1 cellular context compared by ENCODE assay signal in the genomic region with DNA sequence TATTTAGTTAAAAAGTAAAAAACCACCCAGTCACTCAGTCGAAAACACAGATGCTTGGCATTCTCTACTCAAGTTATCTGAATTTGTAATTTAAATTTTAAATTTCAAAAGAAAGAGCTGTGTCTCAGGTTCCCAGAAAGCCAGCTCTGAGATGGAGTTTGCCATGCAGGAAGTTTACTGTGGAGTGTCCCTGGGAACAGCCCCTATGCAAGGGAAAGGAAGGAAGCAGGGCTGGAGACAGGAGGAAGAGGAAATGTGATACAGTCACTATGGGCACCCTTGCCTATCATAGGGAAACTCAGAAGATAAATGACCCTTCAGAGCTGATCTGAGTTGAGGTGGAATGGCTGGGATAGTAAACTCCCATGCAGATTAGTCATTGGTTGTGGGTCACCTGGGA.
TF ChIP-seq lines count a peak whose summit lies in the region.

No MANE protein-coding gene starts in this region.

TF ChIP-seq in GM23338, 12 proteins besides CTCF, POLR2A, EP300 and RAD21:
- TF ChIP-seq, protein P1, sequence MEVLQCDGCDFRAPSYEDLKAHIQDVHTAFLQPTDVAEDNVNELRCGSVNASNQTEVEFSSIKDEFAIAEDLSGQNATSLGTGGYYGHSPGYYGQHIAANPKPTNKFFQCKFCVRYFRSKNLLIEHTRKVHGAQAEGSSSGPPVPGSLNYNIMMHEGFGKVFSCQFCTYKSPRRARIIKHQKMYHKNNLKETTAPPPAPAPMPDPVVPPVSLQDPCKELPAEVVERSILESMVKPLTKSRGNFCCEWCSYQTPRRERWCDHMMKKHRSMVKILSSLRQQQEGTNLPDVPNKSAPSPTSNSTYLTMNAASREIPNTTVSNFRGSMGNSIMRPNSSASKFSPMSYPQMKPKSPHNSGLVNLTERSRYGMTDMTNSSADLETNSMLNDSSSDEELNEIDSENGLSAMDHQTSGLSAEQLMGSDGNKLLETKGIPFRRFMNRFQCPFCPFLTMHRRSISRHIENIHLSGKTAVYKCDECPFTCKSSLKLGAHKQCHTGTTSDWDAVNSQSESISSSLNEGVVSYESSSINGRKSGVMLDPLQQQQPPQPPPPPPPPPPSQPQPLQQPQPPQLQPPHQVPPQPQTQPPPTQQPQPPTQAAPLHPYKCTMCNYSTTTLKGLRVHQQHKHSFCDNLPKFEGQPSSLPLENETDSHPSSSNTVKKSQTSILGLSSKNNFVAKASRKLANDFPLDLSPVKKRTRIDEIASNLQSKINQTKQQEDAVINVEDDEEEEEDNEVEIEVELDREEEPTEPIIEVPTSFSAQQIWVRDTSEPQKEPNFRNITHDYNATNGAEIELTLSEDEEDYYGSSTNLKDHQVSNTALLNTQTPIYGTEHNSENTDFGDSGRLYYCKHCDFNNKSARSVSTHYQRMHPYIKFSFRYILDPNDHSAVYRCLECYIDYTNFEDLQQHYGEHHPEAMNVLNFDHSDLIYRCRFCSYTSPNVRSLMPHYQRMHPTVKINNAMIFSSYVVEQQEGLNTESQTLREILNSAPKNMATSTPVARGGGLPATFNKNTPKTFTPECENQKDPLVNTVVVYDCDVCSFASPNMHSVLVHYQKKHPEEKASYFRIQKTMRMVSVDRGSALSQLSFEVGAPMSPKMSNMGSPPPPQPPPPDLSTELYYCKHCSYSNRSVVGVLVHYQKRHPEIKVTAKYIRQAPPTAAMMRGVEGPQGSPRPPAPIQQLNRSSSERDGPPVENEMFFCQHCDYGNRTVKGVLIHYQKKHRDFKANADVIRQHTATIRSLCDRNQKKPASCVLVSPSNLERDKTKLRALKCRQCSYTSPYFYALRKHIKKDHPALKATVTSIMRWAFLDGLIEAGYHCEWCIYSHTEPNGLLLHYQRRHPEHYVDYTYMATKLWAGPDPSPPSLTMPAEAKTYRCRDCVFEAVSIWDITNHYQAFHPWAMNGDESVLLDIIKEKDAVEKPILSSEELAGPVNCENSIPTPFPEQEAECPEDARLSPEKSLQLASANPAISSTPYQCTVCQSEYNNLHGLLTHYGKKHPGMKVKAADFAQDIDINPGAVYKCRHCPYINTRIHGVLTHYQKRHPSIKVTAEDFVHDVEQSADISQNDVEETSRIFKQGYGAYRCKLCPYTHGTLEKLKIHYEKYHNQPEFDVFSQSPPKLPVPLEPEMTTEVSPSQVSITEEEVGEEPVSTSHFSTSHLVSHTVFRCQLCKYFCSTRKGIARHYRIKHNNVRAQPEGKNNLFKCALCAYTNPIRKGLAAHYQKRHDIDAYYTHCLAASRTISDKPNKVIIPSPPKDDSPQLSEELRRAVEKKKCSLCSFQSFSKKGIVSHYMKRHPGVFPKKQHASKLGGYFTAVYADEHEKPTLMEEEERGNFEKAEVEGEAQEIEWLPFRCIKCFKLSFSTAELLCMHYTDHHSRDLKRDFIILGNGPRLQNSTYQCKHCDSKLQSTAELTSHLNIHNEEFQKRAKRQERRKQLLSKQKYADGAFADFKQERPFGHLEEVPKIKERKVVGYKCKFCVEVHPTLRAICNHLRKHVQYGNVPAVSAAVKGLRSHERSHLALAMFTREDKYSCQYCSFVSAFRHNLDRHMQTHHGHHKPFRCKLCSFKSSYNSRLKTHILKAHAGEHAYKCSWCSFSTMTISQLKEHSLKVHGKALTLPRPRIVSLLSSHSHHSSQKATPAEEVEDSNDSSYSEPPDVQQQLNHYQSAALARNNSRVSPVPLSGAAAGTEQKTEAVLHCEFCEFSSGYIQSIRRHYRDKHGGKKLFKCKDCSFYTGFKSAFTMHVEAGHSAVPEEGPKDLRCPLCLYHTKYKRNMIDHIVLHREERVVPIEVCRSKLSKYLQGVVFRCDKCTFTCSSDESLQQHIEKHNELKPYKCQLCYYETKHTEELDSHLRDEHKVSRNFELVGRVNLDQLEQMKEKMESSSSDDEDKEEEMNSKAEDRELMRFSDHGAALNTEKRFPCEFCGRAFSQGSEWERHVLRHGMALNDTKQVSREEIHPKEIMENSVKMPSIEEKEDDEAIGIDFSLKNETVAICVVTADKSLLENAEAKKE (CRISPR knock-in tag; IDR thresholded peaks at IDR 0.05) = 0 out of 2 replicates have a peak, but pooled peaks have one; percentile 37
- TF ChIP-seq, protein P2, sequence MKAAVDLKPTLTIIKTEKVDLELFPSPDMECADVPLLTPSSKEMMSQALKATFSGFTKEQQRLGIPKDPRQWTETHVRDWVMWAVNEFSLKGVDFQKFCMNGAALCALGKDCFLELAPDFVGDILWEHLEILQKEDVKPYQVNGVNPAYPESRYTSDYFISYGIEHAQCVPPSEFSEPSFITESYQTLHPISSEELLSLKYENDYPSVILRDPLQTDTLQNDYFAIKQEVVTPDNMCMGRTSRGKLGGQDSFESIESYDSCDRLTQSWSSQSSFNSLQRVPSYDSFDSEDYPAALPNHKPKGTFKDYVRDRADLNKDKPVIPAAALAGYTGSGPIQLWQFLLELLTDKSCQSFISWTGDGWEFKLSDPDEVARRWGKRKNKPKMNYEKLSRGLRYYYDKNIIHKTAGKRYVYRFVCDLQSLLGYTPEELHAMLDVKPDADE (IDR thresholded peaks at IDR 0.05) = no peak
TF ChIP-seq in GM23338: peak in this region for 1.
